Comparison of ENCODE assay signal across 8 cellular contexts in the genomic region with DNA sequence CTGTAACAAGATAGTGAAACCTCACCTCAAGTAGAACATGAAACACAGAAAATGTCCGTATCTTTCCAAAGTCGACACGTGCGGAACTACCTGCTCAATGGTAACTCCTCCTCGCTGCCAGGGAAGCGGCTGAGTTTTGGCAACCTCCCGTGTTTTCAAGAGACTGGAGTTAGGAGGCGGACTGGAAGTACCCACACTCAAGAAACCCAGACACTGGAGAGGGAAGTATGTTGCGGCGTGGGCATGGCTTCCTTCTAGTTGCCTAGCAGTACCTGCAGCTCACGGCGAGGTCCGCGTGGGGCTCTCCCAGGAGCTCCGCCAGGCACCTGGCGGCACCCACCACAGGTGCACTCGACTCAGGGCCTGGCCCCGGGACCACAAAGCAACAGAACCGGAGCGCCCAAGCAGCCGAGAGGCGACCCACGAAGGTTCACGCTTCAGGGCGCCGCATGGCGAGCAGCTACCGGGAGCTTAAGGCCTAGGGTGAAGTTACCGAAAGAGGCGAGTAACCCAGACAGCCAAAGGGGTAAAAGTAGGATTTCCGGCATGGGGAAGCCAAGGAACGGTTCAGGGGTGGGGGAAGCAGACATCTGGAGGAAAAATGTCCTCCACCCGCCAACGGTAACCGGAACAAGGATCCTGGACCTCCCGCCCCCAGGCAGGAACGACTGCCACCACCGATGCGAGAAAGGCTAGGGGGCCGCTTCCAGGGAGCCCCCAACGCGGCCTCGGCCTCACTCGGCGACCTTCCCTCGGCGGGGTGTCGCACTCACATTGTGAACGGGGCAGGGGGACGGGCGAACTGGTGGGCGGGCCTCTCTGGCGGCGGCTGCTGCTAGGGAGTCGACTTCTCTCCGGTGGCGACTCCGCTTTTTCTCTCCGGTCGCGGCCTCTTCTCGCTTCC. TPM values are rescaled to one million over a fixed set of nuclear protein-coding genes. Genes with fewer than 3 reads are reported as not detected.
A peak's percentile ranks its signal among the peaks of the same experiment; 100 is the strongest.
DNase-seq lines count a peak whose midpoint lies in the region; ATAC-seq and TF ChIP-seq lines count a peak whose summit lies in the region.

No MANE protein-coding gene starts in this region.

- no peak for ATAC-seq in GM18520 (IDR thresholded peaks at IDR 0.05; ENCODE audit: unreplicated experiment)

- H3K36me3 ChIP-seq in duodenal mucosa (ENCODE audit: control insufficient read depth in 1 of 2, insufficient read depth in 2 of 2, low read length in 2 of 2) = no peaks in the 10 kb centered on the region

- H3K4me3 ChIP-seq in HFF-Myc (replicated peaks; ENCODE audit: low read depth, low read length) = peak overlapping the region; percentile 97
- peak overlapping the region; percentile 85 to 93 for H3K4me3 ChIP-seq in duodenal mucosa (ENCODE audit: low read depth in 1 of 2, low read length in 2 of 2)

- no peaks in the 10 kb centered on the region for H3K9me3 ChIP-seq in duodenal mucosa (ENCODE audit: control insufficient read depth in 1 of 2, low read length in 2 of 2)

- DNase-seq in G401 (ENCODE audit: low spot score) (peak; percentile 54), HFF-Myc (ENCODE audit: extremely low read depth, low read depth) (no peak), NCI-H2107 (lab: John Stamatoyannopoulos, UW) (peak; percentile 27), medulla oblongata (ENCODE audit: extremely low spot score) (peak; percentile 74)
- peak; percentile 47 to 55 for DNase-seq in activated CD4-positive, alpha-beta T cell treated with anti-CD3 and anti-CD28 coated beads, Interleukin-2, amount 50 U/mL, for 4 hours
- peak; percentile 26 to 32 for DNase-seq in stimulated activated CD8-positive, alpha-beta memory T cell treated with anti-CD3 and anti-CD28 coated beads, Interleukin-15, amount 100 ng/mL, for 4 hours (ENCODE audit: low read depth in 2 of 2)

- peaks cover 0 to 7% of the 10 kb centered on the region in 2 donors for H3K4me1 ChIP-seq in duodenal mucosa (ENCODE audit: control insufficient read depth in 1 of 2, insufficient read depth in 2 of 2, low read length in 2 of 2)

- in situ Hi-C loops in G401 (cut with HindIII; ENCODE audit: low sequenced_read_pairs) = no loop called here

- no peak for TF ChIP-seq CTCF in HFF-Myc (IDR thresholded peaks at IDR 0.05; ENCODE audit: low read depth, low read length, missing control alignments)

- peak overlapping the region; percentile 100 for H3K27ac ChIP-seq in duodenal mucosa (ENCODE audit: low read depth, low read length)

- no peaks in the 10 kb centered on the region for H3K27me3 ChIP-seq in duodenal mucosa (ENCODE audit: control insufficient read depth in 1 of 2, insufficient read depth in 2 of 2, low read length in 2 of 2)

- peak overlapping the region; percentile 100 for H3K9ac ChIP-seq in duodenal mucosa (ENCODE audit: low read depth in 1 of 2, low read length in 2 of 2)

RNA-seq across cellular contexts. Expression of a gene that starts 0.6 kb away (rescaled TPM):
- total RNA-seq in G401 (2014; rRNA removed; shearing (Covaris generic)) = 54.0 and 85.3 TPM in 2 replicates

RNA-seq across cellular contexts. Expression of a gene that starts 37.6 kb away (rescaled TPM):
- 1,378 and 1,667 TPM in 2 replicates for total RNA-seq in G401 (2014; rRNA removed; shearing (Covaris generic))

RNA-seq across cellular contexts. Expression of a gene that starts 41.7 kb away (rescaled TPM):
- 211 and 219 TPM in 2 replicates for total RNA-seq in G401 (2014; rRNA removed; shearing (Covaris generic))

RNA-seq across cellular contexts. Expression of a gene that starts 57.4 kb away (rescaled TPM):
- 2.9 and 7.4 TPM in 2 replicates for total RNA-seq in G401 (2014; rRNA removed; shearing (Covaris generic))
